In genomic region chr6:163902993-163903392, GRCh38 we compare ENCODE assay signal across 26 cellular contexts.
"Had no signal": no experiment of that assay in that cellular context is flagged by ENCODE, and none has a peak within 500 bp of the region (broad histone marks: within the 10 kb centered on the region; RNA-seq: fewer than 3 reads in every experiment).

No MANE protein-coding gene starts in this region.

- H3K4me3 Mint-ChIP-seq: dendritic cell treated with granulocyte-macrophage colony-stimulating factor and Interleukin-4, amounts not matched to agents 40 ng/mL and 50 ng/mL, for 4 days; memory B cell; naive B cell; stimulated activated effector memory CD8-positive, alpha-beta T cell treated with anti-CD3 and anti-CD28 coated beads, Interleukin-12 subunit alpha, Interleukin-12 subunit beta, amount 100 ng/mL, for 72 hours had no signal

- ATAC-seq: foreskin keratinocyte; gastroesophageal sphincter; heart left ventricle; left lobe of liver; psoas muscle; right cardiac atrium; stimulated activated effector memory CD8-positive, alpha-beta T cell treated with anti-CD3 and anti-CD28 coated beads, Interleukin-12 subunit alpha, Interleukin-12 subunit beta, amount 100 ng/mL, for 72 hours had no signal

- H3K4me1 Mint-ChIP-seq: memory B cell; naive B cell; stimulated activated effector memory CD8-positive, alpha-beta T cell treated with anti-CD3 and anti-CD28 coated beads, Interleukin-12 subunit alpha, Interleukin-12 subunit beta, amount 100 ng/mL, for 72 hours had no signal

- H2AFZ ChIP-seq: hepatocyte had no signal

- H3K4me2 ChIP-seq: hepatocyte had no signal

- H3K27me3 ChIP-seq: colonic mucosa, esophagus muscularis mucosa, foreskin keratinocyte, gastroesophageal sphincter, heart left ventricle, hepatocyte, ovary, sigmoid colon, stomach, thyroid gland had no signal

- H3K9me3 Mint-ChIP-seq: dendritic cell treated with granulocyte-macrophage colony-stimulating factor and Interleukin-4, amounts not matched to agents 40 ng/mL and 50 ng/mL, for 4 days; stimulated activated effector memory CD8-positive, alpha-beta T cell treated with anti-CD3 and anti-CD28 coated beads, Interleukin-12 subunit alpha, Interleukin-12 subunit beta, amount 100 ng/mL, for 72 hours had no signal

- DNase-seq: colonic mucosa; effector CD8-positive, alpha-beta T cell; foreskin keratinocyte; heart left ventricle; kidney; naive B cell; occipital lobe; ovary; posterior cingulate gyrus; psoas muscle; right cardiac atrium; sigmoid colon; stimulated activated CD4-positive, alpha-beta T cell treated with anti-CD3 and anti-CD28 coated beads, Interleukin-2, amount 100 ng/mL, for 24 hours; stimulated activated CD4-positive, alpha-beta T cell treated with anti-CD3 and anti-CD28 coated beads, Interleukin-4, amount 100 ng/mL, for 24 hours; stimulated activated naive CD4-positive, alpha-beta T cell treated with Interleukin-2 at 50 U/mL for 16 hours; stomach; thyroid gland; trophoblast cell had no signal

- H3K4me3 ChIP-seq: colonic mucosa, esophagus muscularis mucosa, gastroesophageal sphincter, heart left ventricle, hepatocyte, lung, ovary, psoas muscle, sigmoid colon, stomach, thyroid gland had no signal

- H3K36me3 ChIP-seq: colonic mucosa, esophagus muscularis mucosa, gastroesophageal sphincter, heart left ventricle, ovary, sigmoid colon, stomach, thyroid gland had no signal

- H3K9me3 ChIP-seq: colonic mucosa, esophagus muscularis mucosa, ovary, psoas muscle, sigmoid colon, stomach, thyroid gland had no signal

- H3K27ac Mint-ChIP-seq: dendritic cell treated with granulocyte-macrophage colony-stimulating factor and Interleukin-4, amounts not matched to agents 40 ng/mL and 50 ng/mL, for 4 days; memory B cell; stimulated activated effector memory CD8-positive, alpha-beta T cell treated with anti-CD3 and anti-CD28 coated beads, Interleukin-12 subunit alpha, Interleukin-12 subunit beta, amount 100 ng/mL, for 72 hours had no signal

- H3K4me1 ChIP-seq: colonic mucosa, esophagus muscularis mucosa, foreskin keratinocyte, gastroesophageal sphincter, heart left ventricle, psoas muscle, sigmoid colon, stomach, thyroid gland had no signal

- H3K36me3 Mint-ChIP-seq: memory B cell; naive B cell; stimulated activated effector memory CD8-positive, alpha-beta T cell treated with anti-CD3 and anti-CD28 coated beads, Interleukin-12 subunit alpha, Interleukin-12 subunit beta, amount 100 ng/mL, for 72 hours had no signal

- H3K79me2 ChIP-seq: hepatocyte had no signal

- H3K27ac ChIP-seq: colonic mucosa, esophagus muscularis mucosa, foreskin keratinocyte, gastroesophageal sphincter, heart left ventricle, hepatocyte, ovary, psoas muscle, sigmoid colon, stomach, thyroid gland had no signal
